In the genomic region with DNA sequence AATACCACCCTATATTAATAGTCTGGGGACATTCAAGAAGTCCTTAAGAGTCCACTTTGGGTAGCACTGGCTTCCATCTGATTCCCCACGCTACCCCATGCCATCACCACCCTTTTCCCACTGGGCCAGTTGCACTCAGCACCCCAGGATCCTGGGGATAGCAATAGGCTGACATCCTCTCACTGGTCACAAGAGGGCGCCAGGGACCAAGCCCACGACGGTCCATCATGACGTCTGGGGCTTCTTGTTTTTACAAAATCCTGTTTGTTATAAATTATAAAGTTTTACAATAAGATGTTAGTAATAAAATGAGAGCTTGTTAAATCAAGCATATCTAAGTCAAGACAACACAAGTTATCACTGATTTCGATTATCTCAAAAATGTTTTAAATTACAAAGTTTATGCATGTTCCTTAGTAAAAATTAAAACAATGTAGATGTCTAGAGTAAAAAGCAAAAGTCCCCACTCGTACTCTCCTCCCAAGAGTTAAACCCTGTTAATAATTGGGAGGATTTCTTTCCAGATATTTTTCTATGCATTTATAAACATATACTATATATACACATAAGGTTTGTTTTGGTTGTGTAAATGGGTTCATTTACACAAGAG, we compare ENCODE assay signal across 8 cellular contexts. TPM values are rescaled to one million over a fixed set of nuclear protein-coding genes. Genes with fewer than 3 reads are reported as not detected.
DNase-seq lines count a peak whose midpoint lies in the region; ATAC-seq, FAIRE-seq and TF ChIP-seq lines count a peak whose summit lies in the region.

No MANE protein-coding gene starts in this region.

- no peaks in the 10 kb centered on the region for H3K36me3 ChIP-seq in K562 (ENCODE audit: control insufficient read depth, insufficient read depth, low read length)

- no peak for TF ChIP-seq EP300 in K562 (IDR thresholded peaks at IDR 0.05; ENCODE audit: low read length)

- POLR2A ChIA-PET in K562 (lab: Yijun Ruan, JAX), result interaction anchor here (1.0 kb wide), 1 partner anchor 50 kb away, joined by 3 read pairs; no protein-coding TSS in a partner anchor

- H3K9me1 ChIP-seq in K562 (ENCODE audit: control insufficient read depth, insufficient read depth, low read length), result no peaks in the 10 kb centered on the region

- FAIRE-seq in K562 (lab: Jason Lieb, UNC), result peak; percentile 89
- FAIRE-seq in islet of Langerhans (lab: Jason Lieb, UNC), result peak; percentile 58

- DNase-seq in GM04504 (ENCODE audit: low read depth), result peak; percentile 29
- DNase-seq in HFF-Myc (ENCODE audit: extremely low read depth, low read depth), result no peak
- peak; percentile 38 for DNase-seq in NCI-H1694 (lab: John Stamatoyannopoulos, UW)
- DNase-seq in T1000 (lab: John Stamatoyannopoulos, UW), result peak; percentile 37
- peak; percentile 82 to 86 (median 84) for DNase-seq in K562 (ENCODE audit: extremely low read depth in 1 of 4, low spot score in 3 of 4)
- DNase-seq in stimulated activated CD4-positive, alpha-beta T cell treated with anti-CD3 and anti-CD28 coated beads, Interleukin-4, amount 100 ng/mL, for 1 hour, result peak; percentile 58
- DNase-seq in NCI-H187 treated with DMSO at 0.1 percent for 48 hours (lab: John Stamatoyannopoulos, UW), result no peak

- WGBS in K562 (ENCODE audit: insufficient coverage, low coverage, missing lambda C conversion rate), result 1% methylated on average over 7 of the region's 7 CpGs

- H3K27me3 ChIP-seq in K562 (ENCODE audit: control insufficient read depth in 2 of 2, insufficient read depth in 2 of 2, low read length in 2 of 2), result no peaks in the 10 kb centered on the region

- H3K4me3 ChIP-seq in HFF-Myc (replicated peaks; ENCODE audit: low read depth, low read length), result no peak overlapping the region
- H3K4me3 ChIP-seq in K562, result no peak overlapping the region

- peak; percentile 96 for TF ChIP-seq CTCF in HFF-Myc (IDR thresholded peaks at IDR 0.05; ENCODE audit: low read depth, low read length, missing control alignments)
- TF ChIP-seq CTCF in K562 (IDR thresholded peaks at IDR 0.05 in 2 of 3, conservative IDR thresholded peaks at IDR 0.05 in 1 of 3; ENCODE audit: insufficient read depth in 2 of 3, low read depth in 1 of 3, low read length in 3 of 3), result peak; percentile 88 to 92 (median 91)

- H3K9ac ChIP-seq in K562 (ENCODE audit: insufficient read depth in 1 of 2, low read depth in 2 of 2, low read length in 2 of 2), result no peak overlapping the region

- intact Hi-C loops in K562 (cut with micrococcal nuclease), result loop anchor here (1.0 to 5.0 kb wide), 2 partner anchors 11 to 75 kb away; no protein-coding TSS in a partner anchor

- H3K27ac ChIP-seq in K562 (ENCODE audit: extremely low read depth, low read depth, low read length), result no peak overlapping the region

- H2AFZ ChIP-seq in K562 (ENCODE audit: low read depth, low read length), result peak overlapping the region; percentile 20; the same call in 1 of the 2 replicates

- H3K79me2 ChIP-seq in K562 (ENCODE audit: control insufficient read depth, insufficient read depth, low read length), result no peaks in the 10 kb centered on the region

- no peak overlapping the region for H3K4me2 ChIP-seq in K562 (ENCODE audit: insufficient read depth, low read length)

- ATAC-seq in K562, result peak; percentile 99

- H3K9me3 ChIP-seq in K562 (replicated peaks; ENCODE audit: control insufficient read depth, insufficient read depth, low read depth, low read length), result no peaks in the 10 kb centered on the region

- TF ChIP-seq RAD21 in K562 (CRISPR knock-in tag; conservative IDR thresholded peaks at IDR 0.05 in 1 of 2, IDR thresholded peaks at IDR 0.05 in 1 of 2), result peak; percentile 74 to 78

- H3K4me1 ChIP-seq in K562 (replicated peaks in 1 of 2; ENCODE audit: control insufficient read depth in 2 of 2, insufficient read depth in 2 of 2, low read length in 2 of 2), result peaks cover 0 to under 1% of the 10 kb centered on the region in 2 experiments; a peak in 2 of 5 replicates

- no peak for TF ChIP-seq POLR2A in K562 (conservative IDR thresholded peaks at IDR 0.05)

- CTCF ChIA-PET in K562 (lab: Yijun Ruan, JAX; ENCODE audit: low intra/inter-chr PET ratio), result interaction anchor here (0.6 to 2.2 kb wide), 3 partner anchors 77 to 451 kb away, joined by 3 to 9 read pairs (median 8); no protein-coding TSS in a partner anchor

- in situ Hi-C loops in K562 (cut with MboI), result loop anchor here (25.0 kb wide), 2 partner anchors 450 to 725 kb away; partner anchors contain the start of gene STK31

- no peaks in the 10 kb centered on the region for H4K20me1 ChIP-seq in K562 (replicated peaks; ENCODE audit: control insufficient read depth, insufficient read depth, low read length)

- no TSS peak for BruUV-seq in K562 (replicated peaks; lab: Mats Ljungman, UMichigan)

TF ChIP-seq in K562, 482 proteins besides CTCF, POLR2A, EP300 and RAD21 (continues in another document):
- TF ChIP-seq JUND (IDR thresholded peaks at IDR 0.05; ENCODE audit: borderline replicate concordance, low read depth, low read length), result peak; percentile 42
- no peak; the same call in 2 of the 3 replicates for TF ChIP-seq JUND (tag; IDR thresholded peaks at IDR 0.05; ENCODE audit: borderline replicate concordance, low read depth, low read length)
- TF ChIP-seq ZNF324 (CRISPR knock-in tag; IDR thresholded peaks at IDR 0.05), result no peak
- TF ChIP-seq MYC (IDR thresholded peaks at IDR 0.05; ENCODE audit: low read depth, low read length), result 0 out of 2 replicates have a peak, but pooled peaks have one; percentile 27
- TF ChIP-seq MYC (CRISPR knock-in tag; IDR thresholded peaks at IDR 0.05; ENCODE audit: borderline replicate concordance, low read depth), result no peak
- TF ChIP-seq RBM17 (IDR thresholded peaks at IDR 0.05; ENCODE audit: borderline replicate concordance, low read depth, low read length), result no peak
- TF ChIP-seq, protein P1, sequence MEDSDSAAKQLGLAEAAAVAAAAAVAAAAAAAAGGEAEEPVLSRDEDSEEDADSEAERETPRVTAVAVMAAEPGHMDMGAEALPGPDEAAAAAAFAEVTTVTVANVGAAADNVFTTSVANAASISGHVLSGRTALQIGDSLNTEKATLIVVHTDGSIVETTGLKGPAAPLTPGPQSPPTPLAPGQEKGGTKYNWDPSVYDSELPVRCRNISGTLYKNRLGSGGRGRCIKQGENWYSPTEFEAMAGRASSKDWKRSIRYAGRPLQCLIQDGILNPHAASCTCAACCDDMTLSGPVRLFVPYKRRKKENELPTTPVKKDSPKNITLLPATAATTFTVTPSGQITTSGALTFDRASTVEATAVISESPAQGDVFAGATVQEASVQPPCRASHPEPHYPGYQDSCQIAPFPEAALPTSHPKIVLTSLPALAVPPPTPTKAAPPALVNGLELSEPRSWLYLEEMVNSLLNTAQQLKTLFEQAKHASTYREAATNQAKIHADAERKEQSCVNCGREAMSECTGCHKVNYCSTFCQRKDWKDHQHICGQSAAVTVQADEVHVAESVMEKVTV (CRISPR knock-in tag; IDR thresholded peaks at IDR 0.05), result peak; percentile 62
- peak; percentile 45; the same call in 1 of the 2 replicates for TF ChIP-seq ZNF384 (IDR thresholded peaks at IDR 0.05; ENCODE audit: low read depth, low read length)
- TF ChIP-seq PHTF2 (CRISPR knock-in tag; IDR thresholded peaks at IDR 0.05), result no peak
- no peak for TF ChIP-seq MTF1 (CRISPR knock-in tag; IDR thresholded peaks at IDR 0.05; ENCODE audit: borderline replicate concordance)
- no peak for TF ChIP-seq ZNF23 (CRISPR knock-in tag; IDR thresholded peaks at IDR 0.05)

RNA-seq across cellular contexts. Expression of gene GPNMB, which starts 15.4 kb away (rescaled TPM):
- not detected in 2 replicates for total RNA-seq in K562 (2011; cell fraction: chromatin; rRNA removed; ENCODE audit: low replicate concordance)
- total RNA-seq in K562 (2011; cell fraction: nucleolus; rRNA removed), result not detected in 2 replicates
- total RNA-seq in K562 (2011; cell fraction: nucleoplasm; rRNA removed), result 0.51 TPM in 1 of 2 replicates, not detected in the other
- total RNA-seq in K562 (2014; rRNA removed), result 0.24 and 0.64 TPM in 2 replicates
- total RNA-seq in K562 (2014; rRNA removed; fragmentation: Illumina TruSeq; extraction: Trizol), result 0.15 and 0.26 TPM in 2 replicates
- total RNA-seq in K562 (2015; rRNA removed; fragmentation: Illumina TruSeq; extraction: Trizol), result 0.18 and 0.41 TPM in 2 replicates
- total RNA-seq in K562 (2021), result 0.20 and 0.54 TPM in 2 replicates
- polyA plus RNA-seq in K562 (2011; rRNA removed), result 0.03 and 0.35 TPM in 2 replicates
- 0.03 and 0.07 TPM in 2 replicates for polyA plus RNA-seq in K562 (2011; cell fraction: cytosol; rRNA removed)
- 0.10 and 0.23 TPM in 2 replicates for polyA plus RNA-seq in K562 (2011; cell fraction: nucleus; rRNA removed)
- 0.18 and 0.22 TPM in 2 replicates for polyA plus RNA-seq in K562 (2012)
- polyA plus RNA-seq in K562 (2014; fragmentation: Illumina TruSeq; extraction: Trizol), result 0.33 and 0.80 TPM in 2 replicates
- under 1 TPM; 0.31 to 0.67 TPM for polyA plus RNA-seq in K562 (2014; fragmentation: Nextera tagmentation; extraction: Ambion mirVana)
- polyA plus RNA-seq in K562 (2014; rRNA removed), result 0.11 and 0.72 TPM in 2 replicates
- not detected in 2 replicates for polyA minus RNA-seq in K562 (2011; rRNA and poly(A)+ RNA removed)
- not detected in 2 replicates for polyA minus RNA-seq in K562 (2011; cell fraction: cytosol; rRNA and poly(A)+ RNA removed)
- 0.40 TPM in 1 of 2 replicates, not detected in the other for polyA minus RNA-seq in K562 (2011; cell fraction: nucleus; rRNA and poly(A)+ RNA removed)

RNA-seq across cellular contexts. Expression of gene MALSU1, which starts 37.2 kb away (rescaled TPM):
- 28.7 and 47.3 TPM in 2 replicates for total RNA-seq in K562 (2011; cell fraction: chromatin; rRNA removed; ENCODE audit: low replicate concordance)
- total RNA-seq in K562 (2011; cell fraction: nucleolus; rRNA removed), result 20.0 and 22.1 TPM in 2 replicates
- total RNA-seq in K562 (2011; cell fraction: nucleoplasm; rRNA removed), result 22.9 and 23.3 TPM in 2 replicates
- 221 and 308 TPM in 2 replicates for total RNA-seq in K562 (2014; rRNA removed)
- 81.2 and 83.4 TPM in 2 replicates for total RNA-seq in K562 (2014; rRNA removed; fragmentation: Illumina TruSeq; extraction: Trizol)
- 76.8 and 80.0 TPM in 2 replicates for total RNA-seq in K562 (2015; rRNA removed; fragmentation: Illumina TruSeq; extraction: Trizol)
- 100 and 101 TPM in 2 replicates for total RNA-seq in K562 (2021)
- 70.6 and 93.3 TPM in 2 replicates for polyA plus RNA-seq in K562 (2011; rRNA removed)
- polyA plus RNA-seq in K562 (2011; cell fraction: cytosol; rRNA removed), result 72.5 and 84.7 TPM in 2 replicates
- polyA plus RNA-seq in K562 (2011; cell fraction: nucleus; rRNA removed), result 37.3 and 38.5 TPM in 2 replicates
- polyA plus RNA-seq in K562 (2012), result 38.9 and 109 TPM in 2 replicates
- 48.2 and 82.9 TPM in 2 replicates for polyA plus RNA-seq in K562 (2014; fragmentation: Illumina TruSeq; extraction: Trizol)
- 10 to 100 TPM; 12.3 to 14.4 TPM for polyA plus RNA-seq in K562 (2014; fragmentation: Nextera tagmentation; extraction: Ambion mirVana)
- polyA plus RNA-seq in K562 (2014; rRNA removed), result 141 and 180 TPM in 2 replicates
- polyA minus RNA-seq in K562 (2011; rRNA and poly(A)+ RNA removed), result 82.0 and 88.4 TPM in 2 replicates
- 42.1 and 47.6 TPM in 2 replicates for polyA minus RNA-seq in K562 (2011; cell fraction: cytosol; rRNA and poly(A)+ RNA removed)
- polyA minus RNA-seq in K562 (2011; cell fraction: nucleus; rRNA and poly(A)+ RNA removed), result 24.0 and 39.0 TPM in 2 replicates

Comparison
In these comparisons a context has a peak if more than half of its experiments do, and no peak if none do; other contexts are left out.
1. DNase-seq: peak in GM04504 (single experiment), NCI-H1694 (single experiment), T1000 (single experiment), K562 (4 of 4) and stimulated activated CD4-positive, alpha-beta T cell treated with anti-CD3 and anti-CD28 coated beads, Interleukin-4, amount 100 ng/mL, for 1 hour (single experiment); none in HFF-Myc (single experiment) and NCI-H187 treated with DMSO at 0.1 percent for 48 hours (single experiment).